Comparison of ENCODE assay signal across 8 cellular contexts in the genomic region with DNA sequence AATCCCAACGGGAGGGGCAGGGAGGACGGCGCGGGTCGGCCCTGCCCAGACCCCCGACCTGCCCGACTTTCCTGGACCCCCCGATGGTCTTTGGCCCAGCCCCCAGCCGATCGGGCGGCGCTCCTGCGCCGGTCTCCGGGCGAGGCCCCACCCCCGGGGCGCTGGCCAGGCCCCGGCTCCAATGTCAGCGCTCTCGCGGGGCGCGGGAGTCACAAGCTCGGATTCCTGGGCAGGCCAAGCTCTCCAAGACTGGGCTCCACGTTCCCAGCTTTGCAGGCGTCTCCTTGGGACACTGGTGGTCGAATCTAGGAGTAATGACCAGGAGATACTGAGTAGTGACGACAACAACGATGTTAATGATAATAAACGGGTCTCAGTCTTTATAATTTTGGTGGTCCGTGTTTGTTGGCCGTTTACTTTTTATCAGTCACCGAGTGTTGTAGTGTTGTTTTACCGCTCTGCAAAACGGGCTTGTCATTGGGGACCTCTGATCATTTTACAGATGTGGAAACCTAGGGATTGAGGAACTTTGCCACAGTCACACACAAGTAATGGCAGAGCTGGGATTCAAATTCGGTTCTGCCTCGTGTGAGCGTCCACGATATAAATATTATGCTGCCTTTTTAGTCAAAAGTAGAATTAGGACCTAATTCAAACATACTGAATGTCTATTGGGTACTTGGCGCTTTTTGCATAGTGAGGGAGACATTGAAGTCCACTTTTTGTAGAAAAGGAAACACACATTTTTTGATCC. TPM values are rescaled to one million over a fixed set of nuclear protein-coding genes. Genes with fewer than 3 reads are reported as not detected.
DNase-seq lines count a peak whose midpoint lies in the region; ATAC-seq and TF ChIP-seq lines count a peak whose summit lies in the region.

No MANE protein-coding gene starts in this region.

- peak overlapping the region; percentile 87 for H3K4me2 ChIP-seq in BLaER1
- H3K4me2 ChIP-seq in OCI-LY7 (ENCODE audit: low read length): peak overlapping the region; percentile 95

- TSS peak; percentile 39 for BruUV-seq in OCI-LY7 (replicated peaks; lab: Mats Ljungman, UMichigan)

- H3K27me3 ChIP-seq in BLaER1 (no peaks in the 10 kb centered on the region), neuron (ENCODE audit: insufficient read depth, low read length) (no peaks in the 10 kb centered on the region), uterus (no peaks in the 10 kb centered on the region)

- H3K4me1 ChIP-seq in BLaER1 (peaks cover 79% of the 10 kb centered on the region), OCI-LY7 (ENCODE audit: insufficient read depth, low read length, poor library complexity, severe bottlenecking) (peaks cover 50% of the 10 kb centered on the region), neuron (ENCODE audit: insufficient read depth, low read length) (peaks cover 10% of the 10 kb centered on the region), uterus (no peaks in the 10 kb centered on the region)

- peaks cover 35% of the 10 kb centered on the region for H3K79me2 ChIP-seq in OCI-LY7 (ENCODE audit: insufficient read depth, low read depth, low read length)

- POLR2A ChIA-PET in OCI-LY7 (lab: Charles Lee): interaction anchor here (0.9 to 1.1 kb wide), 3 partner anchors 10 to 209 kb away, joined by 3 to 4 read pairs (median 4); no protein-coding TSS in a partner anchor

- H3K9me3 ChIP-seq in BLaER1 (no peaks in the 10 kb centered on the region), OCI-LY7 (ENCODE audit: low read length) (no peaks in the 10 kb centered on the region), neuron (ENCODE audit: low read length) (no peaks in the 10 kb centered on the region), uterus (no peaks in the 10 kb centered on the region)

- peaks cover 85% of the 10 kb centered on the region for H3K36me3 ChIP-seq in BLaER1
- peaks cover 90% of the 10 kb centered on the region for H3K36me3 ChIP-seq in OCI-LY7 (ENCODE audit: insufficient read depth, low read length)
- H3K36me3 ChIP-seq in neuron (ENCODE audit: insufficient read depth, low read length): peaks cover 66% of the 10 kb centered on the region
- H3K36me3 ChIP-seq in uterus: no peaks in the 10 kb centered on the region

- peaks cover 74% of the 10 kb centered on the region for H4K20me1 ChIP-seq in BLaER1
- peaks cover 14% of the 10 kb centered on the region; the same call in 1 of the 2 replicates for H4K20me1 ChIP-seq in OCI-LY7 (ENCODE audit: insufficient read depth, low read length)

- H3K27ac ChIP-seq in BLaER1 (peak overlapping the region; percentile 92), OCI-LY7 (ENCODE audit: low read depth, low read length, poor library complexity, severe bottlenecking) (peak overlapping the region; percentile 64), uterus (peak overlapping the region; percentile 72 to 99)

- intact Hi-C loops in OCI-LY7 (cut with micrococcal nuclease; ENCODE audit: unreplicated experiment) (no loop called here), uterus (cut with DNase I; ENCODE audit: low total_unique reads) (no loop called here)

- peak overlapping the region; percentile 94 for H3K9ac ChIP-seq in BLaER1

- H2AFZ ChIP-seq in OCI-LY7 (ENCODE audit: low read length) (no peak overlapping the region), neuron (ENCODE audit: low read depth, low read length) (no peak overlapping the region)

- DNase-seq in OCI-LY7 (ENCODE audit: low spot score) (peak; percentile 67), fibroblast of the conjunctiva (ENCODE audit: low read depth) (peak; percentile 43), uterus (peak; percentile 52 to 72)
- DNase-seq in activated effector memory CD4-positive, alpha-beta T cell treated with Interleukin-2 at 50 U/mL for 16 hours: peak; percentile 41

- H3K9me2 ChIP-seq in OCI-LY7 (ENCODE audit: insufficient read depth, low read length): no peaks in the 10 kb centered on the region

- ATAC-seq in GM19023 (IDR thresholded peaks at IDR 0.05; ENCODE audit: unreplicated experiment): peak; percentile 34
- ATAC-seq in HG03175 (IDR thresholded peaks at IDR 0.05; ENCODE audit: unreplicated experiment): peak; percentile 41

- CTCF ChIA-PET in OCI-LY7 (lab: Charles Lee; ENCODE audit: unreplicated experiment): no interaction called here

- TF ChIP-seq CTCF in OCI-LY7 (conservative IDR thresholded peaks at IDR 0.05; ENCODE audit: low read length): no peak
- no peak for TF ChIP-seq CTCF in uterus (IDR thresholded peaks at IDR 0.05)

- H3K4me3 ChIP-seq in BLaER1: peak overlapping the region; percentile 80
- H3K4me3 ChIP-seq in OCI-LY7 (ENCODE audit: low read depth, low read length, poor library complexity, severe bottlenecking): peak overlapping the region; percentile 88
- H3K4me3 ChIP-seq in neuron (ENCODE audit: low read length): peak overlapping the region; percentile 84
- H3K4me3 ChIP-seq in uterus: peak overlapping the region; percentile 77 to 99

- TF ChIP-seq POLR2A in uterus (IDR thresholded peaks at IDR 0.05): no peak

RNA-seq across cellular contexts. Expression of gene RAD23A, which starts 0.6 kb away (rescaled TPM):
- total RNA-seq in OCI-LY7 (2014; rRNA removed; shearing (Covaris generic)): 237 and 243 TPM in 2 replicates
- total RNA-seq in OCI-LY7 (2022) (171 and 183 TPM in 2 replicates), uterus (100 to 1,000 TPM in 1 of 4 donors, 10 to 100 TPM in 3; 13.3 to 105 (median 64.4) TPM)

RNA-seq across cellular contexts. Expression of gene CALR, which starts 7.9 kb away (rescaled TPM):
- 1,039 and 1,069 TPM in 2 replicates for total RNA-seq in OCI-LY7 (2014; rRNA removed; shearing (Covaris generic))
- total RNA-seq in OCI-LY7 (2022): 398 and 581 TPM in 2 replicates
- 100 to 1,000 TPM; 166 to 616 (median 392) TPM for total RNA-seq in uterus

RNA-seq across cellular contexts. Expression of gene GADD45GIP1, which starts 10.8 kb away (rescaled TPM):
- total RNA-seq in OCI-LY7 (2014; rRNA removed; shearing (Covaris generic)): 29.5 and 43.0 TPM in 2 replicates
- 24.7 and 32.4 TPM in 2 replicates for total RNA-seq in OCI-LY7 (2022)
- total RNA-seq in uterus: 10 to 100 TPM in 2 of 4 donors, 1 to 10 TPM in 2; 3.3 to 76.8 (median 12.8) TPM

RNA-seq across cellular contexts. Expression of gene FARSA, which starts 12.8 kb away (rescaled TPM):
- total RNA-seq in OCI-LY7 (2014; rRNA removed; shearing (Covaris generic)): 96.1 and 135 TPM in 2 replicates
- total RNA-seq in OCI-LY7 (2022): 90.7 and 117 TPM in 2 replicates
- total RNA-seq in uterus: 10 to 100 TPM in 2 of 4 donors, 1 to 10 TPM in 2; 4.6 to 47.8 (median 20.5) TPM

RNA-seq across cellular contexts. Expression of gene DAND5, which starts 23.1 kb away (rescaled TPM):
- total RNA-seq in OCI-LY7 (2014; rRNA removed; shearing (Covaris generic)): 0.06 and 0.18 TPM in 2 replicates
- total RNA-seq in OCI-LY7 (2022) (0.77 and 0.84 TPM in 2 replicates), uterus (under 1 TPM in 1 of 4 donors, not detected in 3; 0.14 TPM)

Comparison
In these comparisons a context has a peak if more than half of its experiments do, and no peak if none do; other contexts are left out.
1. Peak in every context shown above with its lines: DNase-seq, ATAC-seq, H3K4me3 ChIP-seq and H3K27ac ChIP-seq.